In genomic region chr20:48620486-48621255, GRCh38 we compare ENCODE assay signal across 1 cellular context.
A peak's percentile ranks its signal among the peaks of the same experiment; 100 is the strongest.
TF ChIP-seq lines count a peak whose summit lies in the region.

No MANE protein-coding gene starts in this region.

TF ChIP-seq in HepG2, 621 proteins besides CTCF, POLR2A, EP300 and RAD21 (continued from another document and continues in another):
- TF ChIP-seq ZNF513 (CRISPR knock-in tag; conservative IDR thresholded peaks at IDR 0.05) (no peak; the same call in 1 of the 2 replicates), FOXO1 (CRISPR knock-in tag; IDR thresholded peaks at IDR 0.05) (peak; percentile 76), MBNL3 (CRISPR knock-in tag; conservative IDR thresholded peaks at IDR 0.05) (no peak), ZNF703 (CRISPR knock-in tag; IDR thresholded peaks at IDR 0.05; ENCODE audit: borderline replicate concordance) (no peak), NFKB2 (CRISPR knock-in tag; IDR thresholded peaks at IDR 0.05; ENCODE audit: borderline replicate concordance) (no peak), BHLHE40 (IDR thresholded peaks at IDR 0.05; ENCODE audit: low read length) (0 out of 2 replicates have a peak, but pooled peaks have one; percentile 32), SP2 (CRISPR knock-in tag; IDR thresholded peaks at IDR 0.05) (peak; percentile 53), ATAD3A (CRISPR knock-in tag; IDR thresholded peaks at IDR 0.05) (no peak), ZNF724P (CRISPR knock-in tag; IDR thresholded peaks at IDR 0.05; ENCODE audit: borderline replicate concordance) (peak; percentile 89; the same call in 1 of the 2 replicates), ZNF512B (CRISPR knock-in tag; IDR thresholded peaks at IDR 0.05; ENCODE audit: borderline replicate concordance) (peak; percentile 98), NFAT5 (CRISPR knock-in tag; IDR thresholded peaks at IDR 0.05) (0 out of 2 replicates have a peak, but pooled peaks have one; percentile 67), SKI (IDR thresholded peaks at IDR 0.05; ENCODE audit: partially characterized antibody) (peak; percentile 60), THAP8 (CRISPR knock-in tag; IDR thresholded peaks at IDR 0.05; ENCODE audit: borderline replicate concordance) (no peak), ZNF235 (CRISPR knock-in tag; IDR thresholded peaks at IDR 0.05; ENCODE audit: borderline replicate concordance) (no peak), ZNF12 (CRISPR knock-in tag; IDR thresholded peaks at IDR 0.05) (0 out of 2 replicates have a peak, but pooled peaks have one; percentile 6), ZNF354B (CRISPR knock-in tag; IDR thresholded peaks at IDR 0.05) (0 out of 2 replicates have a peak, but pooled peaks have one; percentile 36), ATM (IDR thresholded peaks at IDR 0.05; ENCODE audit: borderline replicate concordance) (no peak), ZNF136 (CRISPR knock-in tag; IDR thresholded peaks at IDR 0.05; ENCODE audit: low read depth) (0 out of 2 replicates have a peak, but pooled peaks have one; percentile 7), SIX4 (CRISPR knock-in tag; IDR thresholded peaks at IDR 0.05) (no peak), FOXP1 (IDR thresholded peaks at IDR 0.05) (no peak), FOXP1 (CRISPR knock-in tag; IDR thresholded peaks at IDR 0.05) (no peak), KMT2B (CRISPR knock-in tag; IDR thresholded peaks at IDR 0.05) (no peak), KDM4B (CRISPR knock-in tag; IDR thresholded peaks at IDR 0.05) (peak; percentile 69; the same call in 1 of the 2 replicates), ZNF20 (CRISPR knock-in tag; IDR thresholded peaks at IDR 0.05) (no peak), ISL2 (CRISPR knock-in tag; IDR thresholded peaks at IDR 0.05) (0 out of 2 replicates have a peak, but pooled peaks have one; percentile 51), HNRNPH1 (optimal IDR thresholded peaks at IDR 0.05; ENCODE audit: low read depth, low read length) (no peak), ZFAT (CRISPR knock-in tag; conservative IDR thresholded peaks at IDR 0.05) (no peak), POGK (CRISPR knock-in tag; conservative IDR thresholded peaks at IDR 0.05) (peak; percentile 45; the same call in 1 of the 2 replicates), MEIS1 (CRISPR knock-in tag; IDR thresholded peaks at IDR 0.05; ENCODE audit: borderline replicate concordance) (no peak), RXRA (CRISPR knock-in tag; IDR thresholded peaks at IDR 0.05) (no peak), ZNF652 (CRISPR knock-in tag; IDR thresholded peaks at IDR 0.05; ENCODE audit: borderline replicate concordance, low read depth) (0 out of 2 replicates have a peak, but pooled peaks have one; percentile 5), ZNF143 (CRISPR knock-in tag; IDR thresholded peaks at IDR 0.05) (no peak), ZNF580 (CRISPR knock-in tag; IDR thresholded peaks at IDR 0.05; ENCODE audit: borderline replicate concordance, low read depth) (0 out of 2 replicates have a peak, but pooled peaks have one; percentile 41), ZSCAN29 (CRISPR knock-in tag; conservative IDR thresholded peaks at IDR 0.05) (no peak), ZNF326 (CRISPR knock-in tag; IDR thresholded peaks at IDR 0.05; ENCODE audit: borderline replicate concordance) (no peak), AFF4 (CRISPR knock-in tag; IDR thresholded peaks at IDR 0.05) (no peak), MLXIP (CRISPR knock-in tag; IDR thresholded peaks at IDR 0.05; ENCODE audit: borderline replicate concordance) (0 out of 2 replicates have a peak, but pooled peaks have one; percentile 44), CHD2 (IDR thresholded peaks at IDR 0.05; ENCODE audit: low read depth, low read length) (no peak), KLF13 (CRISPR knock-in tag; IDR thresholded peaks at IDR 0.05) (no peak), TFDP1 (CRISPR knock-in tag; IDR thresholded peaks at IDR 0.05; ENCODE audit: borderline replicate concordance) (peak; percentile 32; the same call in 1 of the 2 replicates), NONO (IDR thresholded peaks at IDR 0.05) (no peak), NONO (CRISPR knock-in tag; conservative IDR thresholded peaks at IDR 0.05) (peak; percentile 58; the same call in 1 of the 2 replicates)
